Comparison of ENCODE assay signal across 8 cellular contexts in genomic region chr1:75785320-75785963, GRCh38. TPM values are rescaled to one million over a fixed set of nuclear protein-coding genes. Genes with fewer than 3 reads are reported as not detected.
DNase-seq lines count a peak whose midpoint lies in the region; ATAC-seq and TF ChIP-seq lines count a peak whose summit lies in the region.

No MANE protein-coding gene starts in this region.

- peak overlapping the region; percentile 88 for H3K4me3 Mint-ChIP-seq in Calu3 (ENCODE audit: low read depth, unreplicated experiment)
- H3K4me3 Mint-ChIP-seq in naive thymus-derived CD8-positive, alpha-beta T cell = peak overlapping the region; percentile 95 to 100 (median 98)

- intact Hi-C loops in Calu3 (cut with micrococcal nuclease; ENCODE audit: unreplicated experiment) = no loop called here

- TF ChIP-seq CTCF in Calu3 (IDR thresholded peaks at IDR 0.05; ENCODE audit: unreplicated experiment) = no peak

- H3K27me3 ChIP-seq in duodenal mucosa (ENCODE audit: control insufficient read depth in 1 of 2, insufficient read depth in 2 of 2, low read length in 2 of 2) = no peaks in the 10 kb centered on the region

- H3K36me3 Mint-ChIP-seq in Calu3 (ENCODE audit: insufficient read depth, unreplicated experiment) = peaks cover 51% of the 10 kb centered on the region
- peaks cover 0 to 30% (median 3%) of the 10 kb centered on the region in 3 donors for H3K36me3 Mint-ChIP-seq in naive thymus-derived CD8-positive, alpha-beta T cell

- H3K4me1 ChIP-seq in duodenal mucosa (ENCODE audit: control insufficient read depth in 1 of 2, insufficient read depth in 2 of 2, low read length in 2 of 2) = peaks cover 31 to 39% of the 10 kb centered on the region in 2 donors

- POLR2A ChIA-PET in naive thymus-derived CD8-positive, alpha-beta T cell (lab: Charles Lee) = interaction anchor here (0.6 to 1.2 kb wide), 4 partner anchors 10 to 1994 kb away, joined by 3 to 8 read pairs (median 4); partner anchors contain the start of gene MIGA1

- CTCF ChIA-PET in Calu3 (lab: Charles Lee) = interaction anchor here (0.8 to 1.3 kb wide), 2 partner anchors 16 to 552 kb away, joined by 3 read pairs; no protein-coding TSS in a partner anchor

- H3K4me3 ChIP-seq in Jurkat, Clone E6-1 (ENCODE audit: low read length) = peak overlapping the region; percentile 96
- peak overlapping the region; percentile 90 to 91 for H3K4me3 ChIP-seq in duodenal mucosa (ENCODE audit: low read depth in 1 of 2, low read length in 2 of 2)

- H3K9me3 ChIP-seq in duodenal mucosa (ENCODE audit: control insufficient read depth in 1 of 2, low read length in 2 of 2) = no peaks in the 10 kb centered on the region

- H3K9ac ChIP-seq in duodenal mucosa (ENCODE audit: low read depth in 1 of 2, low read length in 2 of 2) = peak overlapping the region; percentile 86 to 87

- DNase-seq in Calu3 (no peak), middle frontal gyrus (ENCODE audit: extremely low spot score, low spot score) (no peak), NOMO-1 treated with DMSO at 0.1 percent for 48 hours (lab: John Stamatoyannopoulos, UW; ENCODE audit: unreplicated experiment) (no peak), KG1 (lab: John Stamatoyannopoulos, UW) (no peak)
- no peak for DNase-seq in Jurkat, Clone E6-1 (ENCODE audit: low read depth, low spot score)
- DNase-seq in naive thymus-derived CD8-positive, alpha-beta T cell = no peak

- H3K27ac Mint-ChIP-seq in Calu3 (ENCODE audit: unreplicated experiment) = peak overlapping the region; percentile 94
- H3K27ac Mint-ChIP-seq in naive thymus-derived CD8-positive, alpha-beta T cell = peak overlapping the region; percentile 87 to 99 (median 98)

- H3K36me3 ChIP-seq in duodenal mucosa (ENCODE audit: control insufficient read depth in 1 of 2, insufficient read depth in 2 of 2, low read length in 2 of 2) = peaks cover 0 to 2% of the 10 kb centered on the region in 2 donors

- H3K4me1 Mint-ChIP-seq in Calu3 (ENCODE audit: low read depth, unreplicated experiment) = peaks cover 15% of the 10 kb centered on the region
- peaks cover 16 to 54% (median 50%) of the 10 kb centered on the region in 4 donors for H3K4me1 Mint-ChIP-seq in naive thymus-derived CD8-positive, alpha-beta T cell

- H3K27ac ChIP-seq in duodenal mucosa (ENCODE audit: low read depth, low read length) = no peak overlapping the region

- H3K27me3 Mint-ChIP-seq in Calu3 (ENCODE audit: unreplicated experiment) = peaks cover 11% of the 10 kb centered on the region
- peaks cover 0 to 5% (median 0%) of the 10 kb centered on the region in 5 donors for H3K27me3 Mint-ChIP-seq in naive thymus-derived CD8-positive, alpha-beta T cell

- BruUV-seq in Calu3 (replicated peaks; lab: Mats Ljungman, UMichigan) = TSS peak; percentile 99

- peaks cover 2% of the 10 kb centered on the region for H3K9me3 Mint-ChIP-seq in Calu3 (ENCODE audit: low read depth, unreplicated experiment)
- H3K9me3 Mint-ChIP-seq in naive thymus-derived CD8-positive, alpha-beta T cell = peaks cover 0 to 5% (median 0%) of the 10 kb centered on the region in 9 donors

- ATAC-seq in GM21576 (IDR thresholded peaks at IDR 0.05; ENCODE audit: unreplicated experiment) = peak; percentile 3
- peak in 1 of 2 donors; percentile 8 for ATAC-seq in naive thymus-derived CD8-positive, alpha-beta T cell

RNA-seq across cellular contexts. Expression of gene RABGGTB, which starts 0.6 kb away (rescaled TPM):
- total RNA-seq in Calu3 (2022) = 98.8 and 105 TPM in 2 replicates
- 124 TPM for polyA plus RNA-seq in Jurkat, Clone E6-1 (2012; ENCODE audit: insufficient read depth, insufficient read length)
- 100 to 1,000 TPM; 127 to 133 TPM for total RNA-seq in naive thymus-derived CD8-positive, alpha-beta T cell
- 1 to 10 TPM; 6.9 to 9.1 (median 8.2) TPM for polyA plus RNA-seq in naive thymus-derived CD8-positive, alpha-beta T cell

RNA-seq across cellular contexts. Expression of gene MSH4, which starts 11.2 kb away (rescaled TPM):
- total RNA-seq in Calu3 (2022) = 0.54 and 0.83 TPM in 2 replicates
- 1.1 TPM for polyA plus RNA-seq in Jurkat, Clone E6-1 (2012; ENCODE audit: insufficient read depth, insufficient read length)
- total RNA-seq in naive thymus-derived CD8-positive, alpha-beta T cell = 1 to 10 TPM in 1 of 2 experiments, under 1 TPM in 1; 0.86 to 1.0 TPM
- not detected for polyA plus RNA-seq in naive thymus-derived CD8-positive, alpha-beta T cell
